Comparison of ENCODE assay signal across 21 cellular contexts in the genomic region with DNA sequence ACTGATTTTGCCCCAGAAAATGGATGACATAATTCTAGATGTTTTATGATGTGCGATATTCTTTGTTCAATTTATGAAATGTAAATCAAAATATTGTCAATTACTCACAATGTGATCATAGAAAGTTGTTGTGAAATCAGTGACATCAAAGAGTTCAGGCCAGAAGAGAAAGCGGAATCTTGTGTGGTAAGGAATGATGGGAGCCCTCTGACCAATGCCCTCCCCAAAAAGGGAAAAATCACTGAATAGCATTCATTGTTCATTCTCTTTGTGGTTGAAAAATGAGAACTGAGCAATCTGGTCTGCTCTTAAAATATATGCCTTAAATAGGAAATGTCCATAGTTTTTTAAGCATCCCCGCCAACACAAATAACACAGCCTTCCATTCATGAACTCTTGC.
DNase-seq lines count a peak whose midpoint lies in the region; TF ChIP-seq lines count a peak whose summit lies in the region.
"Had no signal": no experiment of that assay in that cellular context is flagged by ENCODE, and none has a peak within 500 bp of the region (broad histone marks: within the 10 kb centered on the region; RNA-seq: fewer than 3 reads in every experiment).

No MANE protein-coding gene starts in this region.

- H3K9me3 ChIP-seq in adipocyte (ENCODE audit: control insufficient read depth, low read length), result no peaks in the 10 kb centered on the region
- no peaks in the 10 kb centered on the region for H3K9me3 ChIP-seq in neuronal stem cell (replicated peaks in 1 of 2; ENCODE audit: control insufficient read depth in 2 of 2, insufficient read depth in 1 of 2, low read depth in 1 of 2, low read length in 2 of 2)
- no peaks in the 10 kb centered on the region for H3K9me3 ChIP-seq in MG63
- H3K9me3 ChIP-seq: thoracic aorta had no signal

- H4K91ac ChIP-seq in neuronal stem cell (ENCODE audit: low read depth, low read length, poor library complexity), result no peak overlapping the region

- DNase-seq in HS-27A (ENCODE audit: low read depth) (peak; percentile 9), adipocyte (ENCODE audit: low read depth) (peak; percentile 48), epithelial cell of esophagus (ENCODE audit: low read depth) (peak; percentile 44), stromal cell of bone marrow (ENCODE audit: low read depth) (peak; percentile 73), neuronal stem cell (ENCODE audit: low spot score) (no peak), dorsolateral prefrontal cortex (no peak), MG63 (no peak)
- DNase-seq: activated B cell treated with CpG ODN at 0.5 μM for 24 hours; activated CD4-positive, alpha-beta T cell treated with anti-CD3 and anti-CD28 coated beads, Interleukin-2, amount 50 U/mL, for 48 hours; activated CD8-positive, alpha-beta memory T cell treated with anti-CD3 and anti-CD28 coated beads, Interleukin-2, amount 50 U/mL, for 48 hours; activated effector memory CD4-positive, alpha-beta T cell treated with Interleukin-2 at 50 U/mL for 16 hours; CD4-positive, alpha-beta T cell; DMS153; glutamatergic neuron; NCI-H146; NCI-H510A treated with DMSO at 0.1 percent for 48 hours; small intestine; stimulated activated CD4-positive, alpha-beta T cell treated with anti-CD3 and anti-CD28 coated beads, Interleukin-2, amount 100 ng/mL, for 24 hours; stimulated activated naive B cell treated with anti-CD40 and anti-IgM and Interleukin-4, amounts not matched to agents 10 μg/mL and 1 μg/mL and 100 μg/mL, for 72 hours; T1000 had no signal

- H3K36me3 ChIP-seq in adipocyte (ENCODE audit: control insufficient read depth, insufficient read depth, low read length, severe bottlenecking) (no peaks in the 10 kb centered on the region), neuronal stem cell (replicated peaks in 1 of 2; ENCODE audit: control insufficient read depth in 2 of 2, insufficient read depth in 2 of 2, low read length in 2 of 2) (no peaks in the 10 kb centered on the region), MG63 (no peaks in the 10 kb centered on the region)
- H3K36me3 ChIP-seq: thoracic aorta had no signal

- H3K4me1 ChIP-seq in adipocyte (ENCODE audit: control insufficient read depth, insufficient read depth, low read length) (no peaks in the 10 kb centered on the region), neuronal stem cell (ENCODE audit: control insufficient read depth in 2 of 2, insufficient read depth in 1 of 2, low read depth in 1 of 2, low read length in 2 of 2) (no peaks in the 10 kb centered on the region)

- no peak overlapping the region for H3K18ac ChIP-seq in neuronal stem cell (ENCODE audit: low read length)

- no peak overlapping the region for H3K14ac ChIP-seq in neuronal stem cell (ENCODE audit: low read length)

- H3K79me1 ChIP-seq in neuronal stem cell (ENCODE audit: low read depth, low read length), result no peaks in the 10 kb centered on the region

- H2BK120ac ChIP-seq in neuronal stem cell (ENCODE audit: low read depth, low read length), result no peak overlapping the region

- H3K4me3 ChIP-seq in adipocyte (ENCODE audit: low read length), result no peak overlapping the region
- H3K4me3 ChIP-seq in epithelial cell of esophagus (ENCODE audit: low read length), result no peak overlapping the region
- no peak overlapping the region for H3K4me3 ChIP-seq in neuronal stem cell (ENCODE audit: low read length in 2 of 2)
- no peak overlapping the region for H3K4me3 ChIP-seq in dorsolateral prefrontal cortex
- H3K4me3 ChIP-seq in MG63, result no peak overlapping the region
- H3K4me3 ChIP-seq: thoracic aorta had no signal

- H3K27me3 ChIP-seq in adipocyte (replicated peaks; ENCODE audit: control insufficient read depth, insufficient read depth, low read length) (no peaks in the 10 kb centered on the region), neuronal stem cell (ENCODE audit: control insufficient read depth in 3 of 3, insufficient read depth in 3 of 3, low read depth in 1 of 3, low read length in 3 of 3) (no peaks in the 10 kb centered on the region), dorsolateral prefrontal cortex (no peaks in the 10 kb centered on the region), MG63 (no peaks in the 10 kb centered on the region)

- TF ChIP-seq CTCF in epithelial cell of esophagus (IDR thresholded peaks at IDR 0.05; ENCODE audit: insufficient read depth, low read depth, low read length, missing control alignments) (no peak), dorsolateral prefrontal cortex (IDR thresholded peaks at IDR 0.05 in 54 of 56, conservative IDR thresholded peaks at IDR 0.05 in 2 of 56; ENCODE audit: low read depth in 1 of 56, partially characterized antibody in 56 of 56) (no peak)

- no peak overlapping the region for H2BK15ac ChIP-seq in neuronal stem cell (ENCODE audit: low read length)

- H2BK5ac ChIP-seq in neuronal stem cell (ENCODE audit: low read length), result no peak overlapping the region

- H3K27ac ChIP-seq in neuronal stem cell (replicated peaks; ENCODE audit: low read length) (no peak overlapping the region), dorsolateral prefrontal cortex (no peak overlapping the region)
- H3K27ac ChIP-seq: thoracic aorta had no signal

- H2AFZ ChIP-seq in neuronal stem cell (ENCODE audit: low read length), result no peak overlapping the region

- H3K23ac ChIP-seq in neuronal stem cell (ENCODE audit: low read depth, low read length, poor library complexity), result no peak overlapping the region

- H3K9ac ChIP-seq in adipocyte (ENCODE audit: low read length), result no peak overlapping the region
- no peak overlapping the region for H3K9ac ChIP-seq in neuronal stem cell (ENCODE audit: low read depth, low read length, poor library complexity)

- H2BK12ac ChIP-seq in neuronal stem cell (ENCODE audit: low read length), result no peak overlapping the region

- no CpG with 5 or more reads among the region's 3 CpGs for WGBS in neuronal stem cell (ENCODE audit: extremely low coverage in 2 of 2, insufficient read length in 2 of 2, insufficient replicate concordance in 1 of 2), 2 donors

- H4K8ac ChIP-seq in neuronal stem cell (ENCODE audit: low read depth, low read length), result no peak overlapping the region

- H3K4me2 ChIP-seq in neuronal stem cell (ENCODE audit: insufficient read depth, low read length, poor library complexity, severe bottlenecking), result no peak overlapping the region

- H3K4ac ChIP-seq in neuronal stem cell (ENCODE audit: low read length), result no peak overlapping the region

- intact Hi-C loops in dorsolateral prefrontal cortex (cut with DNase I), result no loop called here

- H2AK5ac ChIP-seq in neuronal stem cell (ENCODE audit: low read depth, low read length), result no peak overlapping the region

Comparison
In these comparisons a context has a peak if more than half of its experiments do, and no peak if none do; other contexts are left out.
1. DNase-seq: peak in HS-27A (single experiment), adipocyte (single experiment), epithelial cell of esophagus (single experiment) and stromal cell of bone marrow (single experiment); none in neuronal stem cell (single experiment), dorsolateral prefrontal cortex (0 of 10) and MG63 (single experiment).